ENCODE assay signal across 8 cellular contexts in the genomic region with DNA sequence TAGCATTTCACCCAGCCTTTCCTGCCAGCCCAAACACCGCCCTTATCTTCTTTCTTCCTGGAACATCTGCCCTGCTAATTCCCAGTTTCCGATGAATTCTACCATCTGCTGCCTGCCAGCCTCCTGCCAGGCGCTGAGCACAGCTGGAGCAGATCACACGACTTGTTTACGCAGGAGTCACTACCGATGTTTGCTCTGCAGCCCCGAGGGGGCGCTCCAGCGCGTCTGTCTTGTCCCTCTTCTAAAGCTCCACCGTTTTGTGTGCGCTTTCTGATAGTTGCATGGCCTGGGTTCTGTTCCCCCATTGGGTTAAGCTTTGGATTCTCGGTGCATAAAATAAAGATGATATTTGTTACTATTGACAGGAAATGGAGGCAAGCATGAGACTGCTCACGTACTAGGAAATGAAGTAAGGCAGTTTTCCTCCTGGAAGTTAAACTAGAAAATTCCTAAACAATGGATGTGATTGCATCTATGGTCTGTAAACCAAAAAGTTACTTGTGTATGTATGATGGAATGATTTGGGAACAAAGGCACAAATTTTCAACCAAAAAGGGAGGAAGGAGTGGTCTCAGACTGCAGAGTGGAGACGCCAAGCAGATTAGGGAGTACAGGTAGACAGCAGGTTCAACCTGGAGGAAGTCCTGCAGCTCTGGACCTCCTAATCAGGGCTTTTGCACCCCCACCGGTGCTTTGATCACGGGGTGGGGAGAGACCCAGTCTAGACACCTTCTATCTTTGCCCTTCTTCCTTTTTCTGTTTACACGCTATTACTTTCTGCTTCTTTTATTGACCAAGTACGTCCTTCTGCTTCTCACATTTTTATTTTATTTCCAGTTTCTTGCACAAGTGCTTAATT. TPM values are rescaled to one million over a fixed set of nuclear protein-coding genes. Genes with fewer than 3 reads are reported as not detected.
A peak's percentile ranks its signal among the peaks of the same experiment; 100 is the strongest.
DNase-seq lines count a peak whose midpoint lies in the region; ATAC-seq and TF ChIP-seq lines count a peak whose summit lies in the region.

No MANE protein-coding gene starts in this region.

- TF ChIP-seq CTCF in CD4-positive, alpha-beta T cell (IDR thresholded peaks at IDR 0.05), result peak; percentile 86
- peak; percentile 95 for TF ChIP-seq CTCF in fibroblast of villous mesenchyme (IDR thresholded peaks at IDR 0.05; ENCODE audit: insufficient read depth, low read depth, low read length)

- peaks cover 70% of the 10 kb centered on the region for H3K4me1 Mint-ChIP-seq in CD4-positive, alpha-beta T cell (ENCODE audit: low read depth)
- peaks cover 87% of the 10 kb centered on the region for H3K4me1 Mint-ChIP-seq in stimulated activated naive CD8-positive, alpha-beta T cell treated with anti-CD3 and anti-CD28 coated beads, Interleukin-15, Interleukin-2, amounts not matched to agents 100 ng/mL and 50 ng/mL, for 24 hours (ENCODE audit: low read depth)

- H3K27ac Mint-ChIP-seq in CD4-positive, alpha-beta T cell, result peak overlapping the region; percentile 58
- peak overlapping the region; percentile 93 for H3K27ac Mint-ChIP-seq in stimulated activated naive CD8-positive, alpha-beta T cell treated with anti-CD3 and anti-CD28 coated beads, Interleukin-15, Interleukin-2, amounts not matched to agents 100 ng/mL and 50 ng/mL, for 24 hours

- H3K36me3 ChIP-seq in Karpas-422 (ENCODE audit: insufficient read depth, low read length), result no peaks in the 10 kb centered on the region
- no peaks in the 10 kb centered on the region for H3K36me3 ChIP-seq in neuron (ENCODE audit: insufficient read depth, low read length)

- H3K4me3 ChIP-seq in Karpas-422 (ENCODE audit: low read length) (no peak overlapping the region), fibroblast of villous mesenchyme (ENCODE audit: low read depth, low read length) (peak overlapping the region; percentile 11), neuron (ENCODE audit: low read length) (no peak overlapping the region)

- H3K9me3 ChIP-seq in CD4-positive, alpha-beta T cell (ENCODE audit: control insufficient read depth, low read length), result no peaks in the 10 kb centered on the region
- H3K9me3 ChIP-seq in Karpas-422 (ENCODE audit: low read length) (no peaks in the 10 kb centered on the region), neuron (ENCODE audit: low read length) (peaks cover 2% of the 10 kb centered on the region)

- peaks cover 8% of the 10 kb centered on the region for H3K36me3 Mint-ChIP-seq in CD4-positive, alpha-beta T cell (ENCODE audit: low read depth)
- peaks cover 19% of the 10 kb centered on the region for H3K36me3 Mint-ChIP-seq in stimulated activated naive CD8-positive, alpha-beta T cell treated with anti-CD3 and anti-CD28 coated beads, Interleukin-15, Interleukin-2, amounts not matched to agents 100 ng/mL and 50 ng/mL, for 24 hours (ENCODE audit: low read depth)

- H2AFZ ChIP-seq in Karpas-422 (ENCODE audit: low read length), result peak overlapping the region; percentile 1; the same call in 1 of the 2 replicates
- H2AFZ ChIP-seq in neuron (ENCODE audit: low read depth, low read length), result peak overlapping the region; percentile 16

- CTCF ChIA-PET in CD4-positive, alpha-beta T cell (lab: Charles Lee), result interaction anchor here (0.6 to 4.9 kb wide), 37 partner anchors 10 to 577 kb away, joined by 3 to 70 read pairs (median 4); a partner anchor contains a TSS

- peak; percentile 77 to 88 (median 82) for DNase-seq in CD4-positive, alpha-beta T cell
- DNase-seq in Karpas-422 (peak; percentile 94), RPMI8226 (peak; percentile 94), fibroblast of villous mesenchyme (ENCODE audit: low read depth) (peak; percentile 95)
- peak; percentile 79 for DNase-seq in activated effector memory CD4-positive, alpha-beta T cell treated with Interleukin-2 at 50 U/mL for 16 hours

- H3K9ac ChIP-seq in Karpas-422 (ENCODE audit: low read length), result peak overlapping the region; percentile 1; the same call in 1 of the 2 replicates

- ATAC-seq in CD4-positive, alpha-beta T cell (ENCODE audit: poor library complexity), result peak; percentile 56
- ATAC-seq in GM21367 (IDR thresholded peaks at IDR 0.05; ENCODE audit: unreplicated experiment), result peak; percentile 40

- H3K27me3 Mint-ChIP-seq in CD4-positive, alpha-beta T cell, result no peaks in the 10 kb centered on the region
- H3K27me3 Mint-ChIP-seq in stimulated activated naive CD8-positive, alpha-beta T cell treated with anti-CD3 and anti-CD28 coated beads, Interleukin-15, Interleukin-2, amounts not matched to agents 100 ng/mL and 50 ng/mL, for 24 hours, result no peaks in the 10 kb centered on the region

- H3K4me1 ChIP-seq in Karpas-422 (ENCODE audit: low read length), result peaks cover 22% of the 10 kb centered on the region
- H3K4me1 ChIP-seq in neuron (ENCODE audit: insufficient read depth, low read length), result peaks cover 14% of the 10 kb centered on the region

- H3K9me2 ChIP-seq in Karpas-422 (replicated peaks; ENCODE audit: insufficient read depth, low read length), result no peaks in the 10 kb centered on the region

- H3K4me2 ChIP-seq in Karpas-422 (ENCODE audit: low read depth, low read length, poor library complexity, severe bottlenecking), result peak overlapping the region; percentile 10

- H4K20me1 ChIP-seq in Karpas-422 (ENCODE audit: insufficient read depth, low read depth, low read length), result peaks cover 21% of the 10 kb centered on the region

- no peak overlapping the region for H3K27ac ChIP-seq in CD4-positive, alpha-beta T cell (ENCODE audit: low read depth, low read length)
- H3K27ac ChIP-seq in Karpas-422 (ENCODE audit: low read length), result no peak overlapping the region

- POLR2A ChIA-PET in CD4-positive, alpha-beta T cell (lab: Charles Lee), result interaction anchor here (0.6 to 2.8 kb wide), 16 partner anchors 16 to 444 kb away, joined by 3 to 68 read pairs (median 3); a partner anchor contains a TSS

- H3K27me3 ChIP-seq in CD4-positive, alpha-beta T cell (ENCODE audit: control insufficient read depth, insufficient read depth, low read length), result no peaks in the 10 kb centered on the region
- no peaks in the 10 kb centered on the region for H3K27me3 ChIP-seq in Karpas-422 (ENCODE audit: low read length)
- peaks cover 18% of the 10 kb centered on the region for H3K27me3 ChIP-seq in neuron (ENCODE audit: insufficient read depth, low read length)

- peaks cover 26% of the 10 kb centered on the region for H3K79me2 ChIP-seq in Karpas-422 (ENCODE audit: low read length)

- intact Hi-C loops in CD4-positive, alpha-beta T cell (cut with DNase I, micrococcal nuclease), result loop anchor here (1.0 to 5.0 kb wide), 5 partner anchors 34 to 321 kb away; a partner anchor contains a TSS

- no peaks in the 10 kb centered on the region for H3K9me3 Mint-ChIP-seq in CD4-positive, alpha-beta T cell
- H3K9me3 Mint-ChIP-seq in stimulated activated naive CD8-positive, alpha-beta T cell treated with anti-CD3 and anti-CD28 coated beads, Interleukin-15, Interleukin-2, amounts not matched to agents 100 ng/mL and 50 ng/mL, for 24 hours, result no peaks in the 10 kb centered on the region

- H3K4me3 Mint-ChIP-seq in CD4-positive, alpha-beta T cell, result peak overlapping the region; percentile 86
- H3K4me3 Mint-ChIP-seq in stimulated activated naive CD8-positive, alpha-beta T cell treated with anti-CD3 and anti-CD28 coated beads, Interleukin-15, Interleukin-2, amounts not matched to agents 100 ng/mL and 50 ng/mL, for 24 hours, result peak overlapping the region; percentile 74

RNA-seq across cellular contexts. Expression of a gene that starts 2.2 kb away (rescaled TPM):
- 100 to 1,000 TPM; 143 to 150 TPM for total RNA-seq in CD4-positive, alpha-beta T cell
- total RNA-seq in Karpas-422 (2014; rRNA removed; shearing (Covaris generic); ENCODE audit: low replicate concordance), result 72.5 and 96.5 TPM in 2 replicates
- total RNA-seq in fibroblast of villous mesenchyme, result 29.6 and 47.5 TPM in 2 replicates

RNA-seq across cellular contexts. Expression of a gene that starts 24.4 kb away (rescaled TPM):
- 1 to 10 TPM; 4.9 to 5.4 TPM for total RNA-seq in CD4-positive, alpha-beta T cell
- 1.6 TPM in 1 of 2 replicates, not detected in the other for total RNA-seq in Karpas-422 (2014; rRNA removed; shearing (Covaris generic); ENCODE audit: low replicate concordance)
- total RNA-seq in fibroblast of villous mesenchyme, result under 0.01 TPM in 1 of 2 replicates, not detected in the other
